In genomic region chr21:35212393-35213127, GRCh38 we compare ENCODE assay signal across 15 cellular contexts.
DNase-seq lines count a peak whose midpoint lies in the region; ATAC-seq and TF ChIP-seq lines count a peak whose summit lies in the region.
"Had no signal": no experiment of that assay in that cellular context is flagged by ENCODE, and none has a peak within 500 bp of the region (broad histone marks: within the 10 kb centered on the region; RNA-seq: fewer than 3 reads in every experiment).

No MANE protein-coding gene starts in this region.

- H3K4me2 ChIP-seq in PC-9 = no peak overlapping the region

- intact Hi-C loops in PC-9 (cut with micrococcal nuclease; ENCODE audit: unreplicated experiment) (no loop called here), posterior cingulate gyrus (cut with DNase I) (loop anchor here (10.0 kb wide), 1 partner anchor 58 kb away; no protein-coding TSS in a partner anchor)

- peak; percentile 75 for DNase-seq in EL
- DNase-seq in PC-9 = no peak
- peak; percentile 42 for DNase-seq in fibroblast of pulmonary artery (ENCODE audit: low read depth)
- DNase-seq in renal cortical epithelial cell (ENCODE audit: low read depth) = peak; percentile 80
- DNase-seq in posterior cingulate gyrus = no peak
- DNase-seq in activated T-cell treated with anti-CD3 and anti-CD28 coated beads for 4 hours = no peak
- DNase-seq in COLO829 (ENCODE audit: low spot score) = no peak
- DNase-seq: activated CD4-positive, alpha-beta T cell treated with anti-CD3 and anti-CD28 coated beads for 36 hours; activated T-cell treated with anti-CD3 and anti-CD28 coated beads, Interleukin-2, amount 50 U/mL, for 48 hours; effector memory CD8-positive, alpha-beta T cell; hippocampal formation; KBM-7; NCI-H2029; NK-92 treated with Interleukin-12 subunit alpha and Interleukin-12 subunit beta, amount 100 ng/mL, for 24 hours had no signal

- no peaks in the 10 kb centered on the region for H3K9me2 ChIP-seq in PC-9 (ENCODE audit: insufficient read depth)

- H3K4me3 ChIP-seq in PC-9 (no peak overlapping the region), fibroblast of pulmonary artery (replicated peaks; ENCODE audit: low read depth, low read length) (no peak overlapping the region)

- H2AFZ ChIP-seq in PC-9 = 0 out of 2 replicates have a peak overlapping the region, but pooled peaks have one; percentile 58

- H3K27ac ChIP-seq in PC-9 = no peak overlapping the region

- H3K27me3 ChIP-seq in PC-9 (ENCODE audit: insufficient read depth, low read depth) = no peaks in the 10 kb centered on the region

- H3K9me3 ChIP-seq in PC-9 (ENCODE audit: insufficient read depth, low read depth) = no peaks in the 10 kb centered on the region; the same call in 1 of the 2 replicates

- TF ChIP-seq CTCF in PC-9 (conservative IDR thresholded peaks at IDR 0.05) = no peak
- TF ChIP-seq CTCF in fibroblast of pulmonary artery (IDR thresholded peaks at IDR 0.05; ENCODE audit: low read length, missing control alignments) = no peak

- no TSS peak for BruUV-seq in PC-9 (replicated peaks; lab: Mats Ljungman, UMichigan)

- no peaks in the 10 kb centered on the region for H3K79me2 ChIP-seq in PC-9 (ENCODE audit: low read depth)

- ATAC-seq in HG03108 (IDR thresholded peaks at IDR 0.05; ENCODE audit: unreplicated experiment) = no peak
- ATAC-seq: activated CD4-positive, alpha-beta T cell treated with anti-CD3 and anti-CD28 coated beads for 36 hours; effector memory CD8-positive, alpha-beta T cell had no signal

- POLR2A ChIA-PET in PC-9 (lab: Charles Lee; ENCODE audit: unreplicated experiment) = no interaction called here

- peaks cover 25% of the 10 kb centered on the region for H3K4me1 ChIP-seq in PC-9 (replicated peaks; ENCODE audit: insufficient read depth)

- no peaks in the 10 kb centered on the region for H3K36me3 ChIP-seq in PC-9 (ENCODE audit: low read depth)

- H3F3A ChIP-seq in PC-9 (ENCODE audit: insufficient read depth, low read depth) = peaks cover 11% of the 10 kb centered on the region

- no peaks in the 10 kb centered on the region for H4K20me1 ChIP-seq in PC-9 (ENCODE audit: insufficient read depth)

- CTCF ChIA-PET in PC-9 (lab: Charles Lee) = no interaction called here

Comparison
In these comparisons a context has a peak if more than half of its experiments do, and no peak if none do; other contexts are left out.
1. DNase-seq: peak in EL (single experiment), fibroblast of pulmonary artery (single experiment) and renal cortical epithelial cell (single experiment); none in PC-9 (0 of 2), posterior cingulate gyrus (0 of 10), activated T-cell treated with anti-CD3 and anti-CD28 coated beads for 4 hours (single experiment) and COLO829 (single experiment).